8 cellular contexts compared by ENCODE assay signal in genomic region chr3:12948891-12949711, GRCh38.
DNase-seq lines count a peak whose midpoint lies in the region; ATAC-seq, FAIRE-seq and TF ChIP-seq lines count a peak whose summit lies in the region.

No MANE protein-coding gene starts in this region.

- no peak overlapping the region for H3K4me3 ChIP-seq in BE2C (ENCODE audit: low read depth, low read length)
- H3K4me3 ChIP-seq in colonic mucosa: no peak overlapping the region

- no peak overlapping the region for H3K27ac ChIP-seq in colonic mucosa

- H3K9ac ChIP-seq in colonic mucosa (ENCODE audit: low read depth in 2 of 2, low read length in 2 of 2): no peak overlapping the region

- no peak for TF ChIP-seq CTCF in BE2C (IDR thresholded peaks at IDR 0.05; ENCODE audit: low read depth, low read length)
- TF ChIP-seq CTCF in colonic mucosa (IDR thresholded peaks at IDR 0.05): no peak

- H3K36me3 ChIP-seq in BE2C (no peaks in the 10 kb centered on the region), colonic mucosa (no peaks in the 10 kb centered on the region)

- DNase-seq in BE2C (peak; percentile 33), GM19240 (ENCODE audit: insufficient read length, low spot score) (peak; percentile 54), HTR-8/SVneo (ENCODE audit: insufficient read length, low spot score) (no peak), medulla oblongata (ENCODE audit: extremely low spot score) (peak; percentile 78), colonic mucosa (no peak)
- peak; percentile 36 for DNase-seq in activated naive CD4-positive, alpha-beta T cell treated with anti-CD3 and anti-CD28 coated beads, Interleukin-2, amount 50 U/mL, for 16 hours

- H3K9me3 ChIP-seq in BE2C: no peaks in the 10 kb centered on the region
- H3K9me3 ChIP-seq in colonic mucosa: no peaks in the 10 kb centered on the region

- H3K27me3 ChIP-seq in BE2C (no peaks in the 10 kb centered on the region), colonic mucosa (no peaks in the 10 kb centered on the region)

- no peak for ATAC-seq in GM18867 (IDR thresholded peaks at IDR 0.05; ENCODE audit: unreplicated experiment)
- no peak for ATAC-seq in GM19328 (IDR thresholded peaks at IDR 0.05; ENCODE audit: unreplicated experiment)

- intact Hi-C loops in colonic mucosa (cut with DNase I): no loop called here

- H3K4me1 ChIP-seq in BE2C: no peaks in the 10 kb centered on the region
- no peaks in the 10 kb centered on the region for H3K4me1 ChIP-seq in colonic mucosa

- FAIRE-seq in HTR-8/SVneo (lab: Jason Lieb, UNC): peak; percentile 20

Comparison
In these comparisons a context has a peak if more than half of its experiments do, and no peak if none do; other contexts are left out.
1. DNase-seq: peak in BE2C (single experiment), GM19240 (single experiment), activated naive CD4-positive, alpha-beta T cell treated with anti-CD3 and anti-CD28 coated beads, Interleukin-2, amount 50 U/mL, for 16 hours (single experiment) and medulla oblongata (single experiment); none in HTR-8/SVneo (single experiment) and colonic mucosa (single experiment).